15 cellular contexts compared by ENCODE assay signal in genomic region chr2:99397251-99397920, GRCh38.
DNase-seq lines count a peak whose midpoint lies in the region; ATAC-seq and TF ChIP-seq lines count a peak whose summit lies in the region.
"Had no signal": no experiment of that assay in that cellular context is flagged by ENCODE, and none has a peak within 500 bp of the region (broad histone marks: within the 10 kb centered on the region; RNA-seq: fewer than 3 reads in every experiment).

No MANE protein-coding gene starts in this region.

- no peak for TF ChIP-seq CTCF in CD4-positive, alpha-beta T cell (IDR thresholded peaks at IDR 0.05)

- H3K4me1 Mint-ChIP-seq in CD4-positive, alpha-beta T cell (ENCODE audit: low read depth): no peaks in the 10 kb centered on the region
- no peaks in the 10 kb centered on the region for H3K4me1 Mint-ChIP-seq in activated naive CD8-positive, alpha-beta T cell treated with anti-CD3 and anti-CD28 coated beads, Interleukin-2, amount 50 U/mL, for 24 hours
- H3K4me1 Mint-ChIP-seq: CD14-positive monocyte had no signal

- H3K27ac Mint-ChIP-seq in CD4-positive, alpha-beta T cell: no peak overlapping the region
- peak overlapping the region; percentile 8 for H3K27ac Mint-ChIP-seq in activated naive CD8-positive, alpha-beta T cell treated with anti-CD3 and anti-CD28 coated beads, Interleukin-2, amount 50 U/mL, for 24 hours

- POLR2A ChIA-PET in CD4-positive, alpha-beta T cell (lab: Charles Lee): no interaction called here

- H3K27me3 ChIP-seq in CD4-positive, alpha-beta T cell (ENCODE audit: control insufficient read depth, insufficient read depth, low read length): no peaks in the 10 kb centered on the region
- H3K27me3 ChIP-seq: brain microvascular endothelial cell, sigmoid colon had no signal

- H3K27ac ChIP-seq in CD4-positive, alpha-beta T cell (ENCODE audit: low read depth, low read length): peak overlapping the region; percentile 2
- H3K27ac ChIP-seq: brain microvascular endothelial cell, sigmoid colon had no signal

- H3K36me3 Mint-ChIP-seq in CD4-positive, alpha-beta T cell (ENCODE audit: low read depth): peaks cover 85% of the 10 kb centered on the region
- H3K36me3 Mint-ChIP-seq in activated naive CD8-positive, alpha-beta T cell treated with anti-CD3 and anti-CD28 coated beads, Interleukin-2, amount 50 U/mL, for 24 hours (ENCODE audit: low read depth): peaks cover 46% of the 10 kb centered on the region

- H3K27me3 Mint-ChIP-seq in CD4-positive, alpha-beta T cell: no peaks in the 10 kb centered on the region
- H3K27me3 Mint-ChIP-seq in activated naive CD8-positive, alpha-beta T cell treated with anti-CD3 and anti-CD28 coated beads, Interleukin-2, amount 50 U/mL, for 24 hours: no peaks in the 10 kb centered on the region

- intact Hi-C loops in CD4-positive, alpha-beta T cell (cut with DNase I, micrococcal nuclease): no loop called here

- no peak for DNase-seq in CD4-positive, alpha-beta T cell
- DNase-seq in DMS153 treated with DMSO at 0.1 percent for 48 hours (lab: John Stamatoyannopoulos, UW; ENCODE audit: unreplicated experiment): peak; percentile 74
- DNase-seq in activated naive CD8-positive, alpha-beta T cell treated with anti-CD3 and anti-CD28 coated beads, Interleukin-2, amount 50 U/mL, for 24 hours: no peak
- peak; percentile 73 for DNase-seq in medulla oblongata (ENCODE audit: extremely low spot score)
- no peak for DNase-seq in NCI-H526 (lab: John Stamatoyannopoulos, UW)
- DNase-seq in T-helper 1 cell: no peak
- DNase-seq: brain microvascular endothelial cell; NCI-H510A; sigmoid colon; stimulated activated naive CD4-positive, alpha-beta T cell; SW 1271 had no signal

- H3K4me3 Mint-ChIP-seq in CD4-positive, alpha-beta T cell: no peak overlapping the region
- no peak overlapping the region for H3K4me3 Mint-ChIP-seq in activated naive CD8-positive, alpha-beta T cell treated with anti-CD3 and anti-CD28 coated beads, Interleukin-2, amount 50 U/mL, for 24 hours
- H3K4me3 Mint-ChIP-seq: CD14-positive monocyte had no signal

- CTCF ChIA-PET in CD4-positive, alpha-beta T cell (lab: Charles Lee): no interaction called here

- H3K9me3 ChIP-seq in CD4-positive, alpha-beta T cell (ENCODE audit: control insufficient read depth, low read length): no peaks in the 10 kb centered on the region
- H3K9me3 ChIP-seq: sigmoid colon had no signal

- no peaks in the 10 kb centered on the region for H3K9me3 Mint-ChIP-seq in CD4-positive, alpha-beta T cell
- no peaks in the 10 kb centered on the region for H3K9me3 Mint-ChIP-seq in activated naive CD8-positive, alpha-beta T cell treated with anti-CD3 and anti-CD28 coated beads, Interleukin-2, amount 50 U/mL, for 24 hours
- H3K9me3 Mint-ChIP-seq: activated T-helper 2 cell treated with anti-CD3 and anti-CD28 coated beads, Interferon-gamma antibody, Interleukin-2, Interleukin-4, amounts not matched to agents 10 μg/mL and 5 μg/mL and 100 μg/mL, durations not matched to agents 14 hours and 24 hours and 36 hours; CD14-positive monocyte had no signal

- ATAC-seq in CD4-positive, alpha-beta T cell (ENCODE audit: poor library complexity): no peak
- ATAC-seq in activated naive CD8-positive, alpha-beta T cell treated with anti-CD3 and anti-CD28 coated beads, Interleukin-2, amount 50 U/mL, for 24 hours: no peak
- ATAC-seq in HG02759 (IDR thresholded peaks at IDR 0.05; ENCODE audit: unreplicated experiment): no peak
- ATAC-seq: activated CD4-positive, CD25-positive, alpha-beta regulatory T cell treated with anti-CD3 and anti-CD28 coated beads, Interleukin-2, amount 50 U/mL, for 24 hours had no signal

Comparison
In these comparisons a context has a peak if more than half of its experiments do, and no peak if none do; other contexts are left out.
1. DNase-seq: peak in DMS153 treated with DMSO at 0.1 percent for 48 hours (single experiment) and medulla oblongata (single experiment); none in CD4-positive, alpha-beta T cell (0 of 10), activated naive CD8-positive, alpha-beta T cell treated with anti-CD3 and anti-CD28 coated beads, Interleukin-2, amount 50 U/mL, for 24 hours (single experiment), NCI-H526 (0 of 2) and T-helper 1 cell (0 of 5).